Comparison of ENCODE assay signal across 11 cellular contexts in genomic region chr1:53195211-53195909, GRCh38. TPM values are rescaled to one million over a fixed set of nuclear protein-coding genes. Genes with fewer than 3 reads are reported as not detected.
DNase-seq lines count a peak whose midpoint lies in the region; ATAC-seq and TF ChIP-seq lines count a peak whose summit lies in the region.
"Had no signal": no experiment of that assay in that cellular context is flagged by ENCODE, and none has a peak within 500 bp of the region (broad histone marks: within the 10 kb centered on the region; RNA-seq: fewer than 3 reads in every experiment).

No MANE protein-coding gene starts in this region.

- H3K4me1 ChIP-seq in mammary epithelial cell (ENCODE audit: insufficient read depth, low read length) (peaks cover 18% of the 10 kb centered on the region), muscle layer of duodenum (ENCODE audit: control insufficient read depth in 1 of 2, insufficient read depth in 2 of 2, low read length in 2 of 2) (peaks cover 14 to 22% of the 10 kb centered on the region in 2 donors), thymus (ENCODE audit: control insufficient read depth, insufficient read depth, low read length) (peaks cover 8% of the 10 kb centered on the region)

- DNase-seq in activated T-cell treated with anti-CD3 and anti-CD28 coated beads, Interleukin-2, amount 50 U/mL, for 4 hours, result no peak
- no peak for DNase-seq in activated T-cell treated with anti-CD3 and anti-CD28 coated beads, Interleukin-2, amount 50 U/mL, for 24 hours
- DNase-seq in mammary epithelial cell, result no peak
- no peak for DNase-seq in posterior cingulate gyrus
- DNase-seq in stimulated activated naive CD4-positive, alpha-beta T cell (lab: John Stamatoyannopoulos, UW), result no peak
- DNase-seq: activated gamma-delta T cell; stimulated activated CD4-positive, alpha-beta T cell treated with anti-CD3 and anti-CD28 coated beads, Interleukin-4, amount 100 ng/mL, for 4 hours had no signal

- H3K9me3 ChIP-seq in mammary epithelial cell (replicated peaks; ENCODE audit: insufficient read depth, low read length), result no peaks in the 10 kb centered on the region
- no peaks in the 10 kb centered on the region for H3K9me3 ChIP-seq in muscle layer of duodenum (ENCODE audit: control insufficient read depth in 1 of 2, low read length in 2 of 2)
- H3K9me3 ChIP-seq in thymus (ENCODE audit: control insufficient read depth), result no peaks in the 10 kb centered on the region

- H3K27ac ChIP-seq in mammary epithelial cell (ENCODE audit: insufficient read depth, low read depth, low read length) (no peak overlapping the region), muscle layer of duodenum (ENCODE audit: low read length) (peak overlapping the region; percentile 40), thymus (ENCODE audit: low read depth) (peak overlapping the region; percentile 42)

- H3K27me3 ChIP-seq in mammary epithelial cell (ENCODE audit: insufficient read depth, low read length) (no peaks in the 10 kb centered on the region), muscle layer of duodenum (ENCODE audit: low read depth, low read length) (no peaks in the 10 kb centered on the region), thymus (ENCODE audit: control insufficient read depth, insufficient read depth) (no peaks in the 10 kb centered on the region)

- peaks cover 22% of the 10 kb centered on the region for H3K79me2 ChIP-seq in mammary epithelial cell (ENCODE audit: insufficient read depth, low read length)

- H3K4me2 ChIP-seq in mammary epithelial cell (ENCODE audit: insufficient read depth, low read depth, low read length), result no peak overlapping the region

- no peak overlapping the region for H3K27ac Mint-ChIP-seq in activated T-cell treated with anti-CD3 and anti-CD28 coated beads, Interleukin-2, amount 50 U/mL, for 24 hours

- peaks cover 2% of the 10 kb centered on the region for H3K36me3 Mint-ChIP-seq in activated T-cell treated with anti-CD3 and anti-CD28 coated beads, Interleukin-2, amount 50 U/mL, for 4 hours (ENCODE audit: insufficient read depth)
- peaks cover 18% of the 10 kb centered on the region for H3K36me3 Mint-ChIP-seq in activated T-cell treated with anti-CD3 and anti-CD28 coated beads, Interleukin-2, amount 50 U/mL, for 24 hours (ENCODE audit: low read depth)

- 70% methylated on average over 10 of the region's 10 CpGs for WGBS in mammary epithelial cell (ENCODE audit: low coverage, missing lambda C conversion rate)
- WGBS in thymus, result 97% methylated on average over 10 of the region's 10 CpGs

- dilution Hi-C loops in mammary epithelial cell (cut with HindIII; ENCODE audit: low sequenced_read_pairs), result no loop called here

- TF ChIP-seq CTCF in mammary epithelial cell (conservative IDR thresholded peaks at IDR 0.05 in 1 of 2, IDR thresholded peaks at IDR 0.05 in 1 of 2; ENCODE audit: extremely low read depth in 1 of 2, insufficient read depth in 1 of 2, low read depth in 1 of 2, low read length in 2 of 2), result no peak

- peak overlapping the region; percentile 88 for H2AFZ ChIP-seq in mammary epithelial cell (ENCODE audit: low read depth, low read length)

- ATAC-seq in activated T-cell treated with anti-CD3 and anti-CD28 coated beads, Interleukin-2, amount 50 U/mL, for 4 hours, result no peak
- no peak for ATAC-seq in HG03135 (IDR thresholded peaks at IDR 0.05; ENCODE audit: unreplicated experiment)

- peak overlapping the region; percentile 52 for H3K4me3 Mint-ChIP-seq in activated T-cell treated with anti-CD3 and anti-CD28 coated beads, Interleukin-2, amount 50 U/mL, for 4 hours
- H3K4me3 Mint-ChIP-seq in activated T-cell treated with anti-CD3 and anti-CD28 coated beads, Interleukin-2, amount 50 U/mL, for 24 hours, result no peak overlapping the region

- H3K9me3 Mint-ChIP-seq in activated T-cell treated with anti-CD3 and anti-CD28 coated beads, Interleukin-2, amount 50 U/mL, for 4 hours, result no peaks in the 10 kb centered on the region
- peaks cover 2% of the 10 kb centered on the region for H3K9me3 Mint-ChIP-seq in activated T-cell treated with anti-CD3 and anti-CD28 coated beads, Interleukin-2, amount 50 U/mL, for 24 hours

- H3K9ac ChIP-seq in mammary epithelial cell (ENCODE audit: insufficient read depth, low read length), result no peak overlapping the region

- H3K27me3 Mint-ChIP-seq in activated T-cell treated with anti-CD3 and anti-CD28 coated beads, Interleukin-2, amount 50 U/mL, for 4 hours (ENCODE audit: low read depth), result no peaks in the 10 kb centered on the region
- H3K27me3 Mint-ChIP-seq in activated T-cell treated with anti-CD3 and anti-CD28 coated beads, Interleukin-2, amount 50 U/mL, for 24 hours, result no peaks in the 10 kb centered on the region

- intact Hi-C loops in mammary epithelial cell (cut with micrococcal nuclease), result no loop called here
- intact Hi-C loops in posterior cingulate gyrus (cut with DNase I), result no loop called here

- no peak overlapping the region for H3K4me3 ChIP-seq in mammary epithelial cell (replicated peaks in 1 of 3; ENCODE audit: insufficient read depth in 1 of 3, low read depth in 2 of 3, low read length in 3 of 3)
- peak overlapping the region in 1 of 2 donors; percentile 95 for H3K4me3 ChIP-seq in muscle layer of duodenum (ENCODE audit: low read depth in 1 of 2, low read length in 2 of 2)
- H3K4me3 ChIP-seq in thymus (ENCODE audit: low read length), result no peak overlapping the region

- in situ Hi-C loops in mammary epithelial cell (cut with MboI; ENCODE audit: low sequenced_read_pairs in 2 of 2), result loop anchor here (25.0 kb wide), 2 partner anchors 258 to 283 kb away; partner anchors contain the start of genes ECHDC2 (in 1 of the 2) and SCP2 (in 1 of the 2)

- H3K36me3 ChIP-seq in mammary epithelial cell (ENCODE audit: insufficient read depth, low read length), result no peaks in the 10 kb centered on the region
- H3K36me3 ChIP-seq in muscle layer of duodenum (ENCODE audit: control insufficient read depth in 1 of 2, insufficient read depth in 2 of 2, low read length in 2 of 2), result no peaks in the 10 kb centered on the region
- no peaks in the 10 kb centered on the region for H3K36me3 ChIP-seq in thymus (ENCODE audit: control insufficient read depth, insufficient read depth)

- no peaks in the 10 kb centered on the region for H4K20me1 ChIP-seq in mammary epithelial cell (ENCODE audit: insufficient read depth, low read length)

- peaks cover 24% of the 10 kb centered on the region for H3K4me1 Mint-ChIP-seq in activated T-cell treated with anti-CD3 and anti-CD28 coated beads, Interleukin-2, amount 50 U/mL, for 4 hours (ENCODE audit: low read depth)
- peaks cover 26% of the 10 kb centered on the region for H3K4me1 Mint-ChIP-seq in activated T-cell treated with anti-CD3 and anti-CD28 coated beads, Interleukin-2, amount 50 U/mL, for 24 hours (ENCODE audit: low read depth)

- no TSS peak for BruUV-seq in mammary epithelial cell (replicated peaks; lab: Mats Ljungman, UMichigan)

- CTCF ChIA-PET in mammary epithelial cell (lab: Charles Lee; ENCODE audit: low non-redundant PET), result no interaction called here

RNA-seq across cellular contexts. Expression of gene CPT2, which starts 1.3 kb away (rescaled TPM):
- 10 to 100 TPM in 2 of 3 donors, 1 to 10 TPM in 1; 7.5 to 15.4 (median 15.1) TPM for total RNA-seq in activated T-cell treated with anti-CD3 and anti-CD28 coated beads, Interleukin-2, amount 50 U/mL, for 4 hours
- total RNA-seq in mammary epithelial cell, result 10 to 100 TPM; 21.2 to 28.0 TPM
- polyA plus RNA-seq in mammary epithelial cell (25.2 TPM), thymus (17.0 TPM)
- polyA minus RNA-seq in mammary epithelial cell, result 12.6 TPM

RNA-seq across cellular contexts. Expression of gene CZIB, which starts 25.1 kb away (rescaled TPM):
- total RNA-seq in activated T-cell treated with anti-CD3 and anti-CD28 coated beads, Interleukin-2, amount 50 U/mL, for 4 hours, result 10 to 100 TPM; 42.8 to 47.2 (median 46.2) TPM
- total RNA-seq in mammary epithelial cell, result 10 to 100 TPM; 24.8 to 30.2 TPM
- polyA plus RNA-seq in mammary epithelial cell (38.6 TPM), thymus (88.6 TPM)
- 2.4 TPM for polyA minus RNA-seq in mammary epithelial cell

RNA-seq across cellular contexts. Expression of gene MAGOH, which starts 43.0 kb away (rescaled TPM):
- 100 to 1,000 TPM; 147 to 157 (median 157) TPM for total RNA-seq in activated T-cell treated with anti-CD3 and anti-CD28 coated beads, Interleukin-2, amount 50 U/mL, for 4 hours
- total RNA-seq in mammary epithelial cell, result 10 to 100 TPM; 15.8 to 43.8 TPM
- polyA plus RNA-seq in mammary epithelial cell (17.8 TPM), thymus (134 TPM)
- 57.4 TPM for polyA minus RNA-seq in mammary epithelial cell

RNA-seq across cellular contexts. Expression of gene SLC1A7, which starts 52.9 kb away (rescaled TPM):
- total RNA-seq in activated T-cell treated with anti-CD3 and anti-CD28 coated beads, Interleukin-2, amount 50 U/mL, for 4 hours, result not detected
- not detected for total RNA-seq in mammary epithelial cell
- polyA plus RNA-seq in mammary epithelial cell, result not detected
- polyA minus RNA-seq in mammary epithelial cell, result not detected
- polyA plus RNA-seq in thymus, result 0.07 TPM
- total RNA-seq: NCI-H460 had no signal
